Comparison of ENCODE assay signal across 9 cellular contexts in the genomic region with DNA sequence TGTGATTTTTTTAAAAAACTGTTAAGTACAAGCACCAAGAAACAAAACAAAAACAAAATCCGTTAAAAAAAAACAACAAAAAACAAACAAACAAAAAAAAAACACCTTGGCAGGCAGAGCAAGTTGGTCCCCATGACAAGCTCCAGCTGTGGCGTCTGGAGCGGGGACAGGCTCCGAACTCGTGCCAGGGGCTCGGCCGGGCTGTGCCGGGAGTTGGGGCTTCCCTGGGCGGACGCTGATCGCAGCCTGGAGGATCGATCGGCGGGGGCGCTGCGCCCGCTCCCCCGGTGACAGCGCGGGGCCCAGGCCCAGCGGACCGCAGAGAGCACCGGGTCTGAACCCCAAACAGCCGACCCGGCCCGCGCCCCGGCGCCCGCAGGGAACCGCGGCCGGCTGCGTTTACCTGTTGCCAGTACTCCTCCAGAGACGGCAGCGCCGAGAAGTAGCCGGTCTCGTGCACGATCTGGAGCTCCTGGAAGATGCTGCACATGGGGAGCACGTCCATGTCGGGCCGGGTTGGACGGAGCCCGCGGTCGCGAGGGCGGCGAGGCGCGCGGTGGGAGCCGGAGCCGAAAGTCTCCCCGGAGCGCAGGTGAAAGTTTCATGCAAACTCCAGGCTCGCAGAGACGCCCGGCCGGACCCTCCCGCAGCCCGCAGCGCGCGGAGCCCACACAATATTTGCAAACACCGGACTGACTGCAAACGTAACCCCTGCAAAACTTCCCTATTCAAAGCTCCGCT. TPM values are rescaled to one million over a fixed set of nuclear protein-coding genes. Genes with fewer than 3 reads are reported as not detected.
DNase-seq lines count a peak whose midpoint lies in the region; ATAC-seq, FAIRE-seq and TF ChIP-seq lines count a peak whose summit lies in the region.
"Had no signal": no experiment of that assay in that cellular context is flagged by ENCODE, and none has a peak within 500 bp of the region (broad histone marks: within the 10 kb centered on the region; RNA-seq: fewer than 3 reads in every experiment).

Gene KLF6, minus strand, starts transcription at position 700 of the 741 bp plus-strand sequence. Its CDS starts 195 bp downstream, at position 505.

- ATAC-seq in GM12878 (peak; percentile 43), sciatic nerve (no peak), GM18858 (IDR thresholded peaks at IDR 0.05; ENCODE audit: unreplicated experiment) (no peak)

- H3K27me3 ChIP-seq in GM23248 (replicated peaks; ENCODE audit: insufficient read depth) (no peaks in the 10 kb centered on the region), GM12878 (replicated peaks in 1 of 2; ENCODE audit: control insufficient read depth in 2 of 2, insufficient read depth in 2 of 2, low read length in 1 of 2) (no peaks in the 10 kb centered on the region), iPS DF 6.9 (ENCODE audit: control insufficient read depth, insufficient read depth, low read length) (no peaks in the 10 kb centered on the region)

- TF ChIP-seq EP300 in GM12878 (IDR thresholded peaks at IDR 0.05; ENCODE audit: borderline replicate concordance in 1 of 2, control insufficient read depth in 1 of 2, low read depth in 2 of 2, low read length in 2 of 2) = peak; percentile 9 to 13; a peak in 1 of 4 replicates

- TF ChIP-seq RAD21 in GM12878 (IDR thresholded peaks at IDR 0.05; ENCODE audit: insufficient read depth, low read depth, low read length) = no peak

- H4K20me1 ChIP-seq in GM23248 (ENCODE audit: insufficient read depth) (0 out of 2 replicates have a peak, but pooled peaks cover 3% of the 10 kb centered on the region), GM12878 (ENCODE audit: control insufficient read depth, insufficient read depth) (no peaks in the 10 kb centered on the region; the same call in 1 of the 2 replicates)

- H3K9me2 ChIP-seq in GM23248 (ENCODE audit: insufficient read depth) = no peaks in the 10 kb centered on the region

- H3K27ac ChIP-seq in GM23248 = peak within 1 kb of the TSS; percentile 100
- peak within 1 kb of the TSS; percentile 98 for H3K27ac ChIP-seq in GM12878 (ENCODE audit: control insufficient read depth, insufficient read depth)
- H3K27ac ChIP-seq in iPS DF 6.9 (ENCODE audit: low read length) = no peak within 1 kb of the TSS

- intact Hi-C loops in GM12878 (cut with micrococcal nuclease; ENCODE audit: unreplicated experiment) (loop anchor here (1.0 to 10.0 kb wide), 10 partner anchors 22 to 870 kb away; no protein-coding TSS in a partner anchor), sciatic nerve (cut with DNase I) (loop anchor here (5.0 kb wide), 3 partner anchors 317 to 983 kb away; no protein-coding TSS in a partner anchor)

- WGBS in GM23248 (ENCODE audit: low coverage in 1 of 2, low lambda C conversion rate in 2 of 2, missing lambda C conversion rate in 2 of 2), 2 experiments = 0 to 2% methylated on average over 31 to 53 of the region's 69 CpGs
- WGBS in GM12878 (ENCODE audit: insufficient coverage, insufficient replicate concordance, low lambda C conversion rate, missing lambda C conversion rate) = under 1% methylated on average over 68 of the region's 69 CpGs
- no CpG with 5 or more reads among the region's 69 CpGs for WGBS in iPS DF 6.9 (ENCODE audit: insufficient coverage, insufficient read length)

- H3K79me2 ChIP-seq in GM23248 (ENCODE audit: insufficient read depth) = peaks cover 53% of the 10 kb centered on the region
- H3K79me2 ChIP-seq in GM12878 (ENCODE audit: control insufficient read depth, insufficient read depth, low read length) = peaks cover 57% of the 10 kb centered on the region

- RAD21 ChIA-PET in GM12878 (lab: Charles Lee; ENCODE audit: unreplicated experiment) = interaction anchor here (0.9 to 6.3 kb wide), 17 partner anchors 10 to 118 kb away, joined by 3 to 98 read pairs (median 14); no protein-coding TSS in a partner anchor

- peak; percentile 54 for DNase-seq in GM10266 (ENCODE audit: extremely low spot score)
- DNase-seq in GM23248 = peak; percentile 65
- DNase-seq in NCI-H146 treated with DMSO at 0.1 percent for 48 hours (lab: John Stamatoyannopoulos, UW; ENCODE audit: unreplicated experiment) = peak; percentile 32
- DNase-seq in GM12878 (ENCODE audit: low read depth, low spot score) = no peak
- no peak for DNase-seq in iPS DF 6.9 (ENCODE audit: low read depth, low spot score)
- peak; percentile 78 for DNase-seq in sciatic nerve (ENCODE audit: low spot score)
- DNase-seq in SW480 (ENCODE audit: low spot score) = no peak

- BruUV-seq in GM12878 (replicated peaks; lab: Mats Ljungman, UMichigan) = no TSS peak

- H2AFZ ChIP-seq in GM23248 (no peak within 1 kb of the TSS), GM12878 (ENCODE audit: control insufficient read depth, low read depth, low read length) (no peak within 1 kb of the TSS; the same call in 1 of the 2 replicates)

- H3K4me3 ChIP-seq in GM23248 (peak within 1 kb of the TSS; percentile 98), GM12878 (peak within 1 kb of the TSS; percentile 93), iPS DF 6.9 (ENCODE audit: low read length) (peak within 1 kb of the TSS; percentile 71)

- H3K4me2 ChIP-seq in GM23248 (ENCODE audit: unreplicated experiment) = peak within 1 kb of the TSS; percentile 94
- peak within 1 kb of the TSS; percentile 87 for H3K4me2 ChIP-seq in GM12878 (ENCODE audit: control insufficient read depth, insufficient read depth)

- peaks cover 43% of the 10 kb centered on the region for H3K36me3 ChIP-seq in GM23248 (ENCODE audit: low read depth)
- peaks cover 17 to 25% of the 10 kb centered on the region in 2 experiments for H3K36me3 ChIP-seq in GM12878 (ENCODE audit: control insufficient read depth in 2 of 2, insufficient read depth in 2 of 2, low read length in 1 of 2)
- H3K36me3 ChIP-seq in iPS DF 6.9 (ENCODE audit: control insufficient read depth, insufficient read depth, low read length) = peaks cover 19% of the 10 kb centered on the region

- SMC1A ChIA-PET in GM12878 (lab: Charles Lee; ENCODE audit: uncharacterized antibody, unreplicated experiment) = interaction anchor here (0.6 to 6.8 kb wide), 22 partner anchors 11 to 150 kb away, joined by 3 to 73 read pairs (median 4); no protein-coding TSS in a partner anchor

- TF ChIP-seq CTCF in GM10266 (IDR thresholded peaks at IDR 0.05; ENCODE audit: control insufficient read depth, insufficient read depth, low read depth, missing control alignments) = peak; percentile 1
- TF ChIP-seq CTCF in GM12878 (IDR thresholded peaks at IDR 0.05 in 2 of 3, conservative IDR thresholded peaks at IDR 0.05 in 1 of 3; ENCODE audit: control insufficient read depth in 2 of 3, extremely low read depth in 1 of 3, insufficient read depth in 1 of 3, low read depth in 3 of 3, low read length in 3 of 3) = no peak; a peak in 1 of 6 replicates

- CTCF ChIA-PET in GM12878 (lab: Yijun Ruan, JAX) = interaction anchor here (0.8 to 3.0 kb wide), 10 partner anchors 21 to 91 kb away, joined by 3 to 10 read pairs (median 4); no protein-coding TSS in a partner anchor

- H3F3A ChIP-seq in GM23248 (ENCODE audit: insufficient read depth) = peaks cover 63% of the 10 kb centered on the region

- H3K4me1 ChIP-seq in GM23248 (ENCODE audit: insufficient read depth) (peaks cover 8% of the 10 kb centered on the region), GM12878 (ENCODE audit: control insufficient read depth, insufficient read depth, low read length) (peaks cover 13% of the 10 kb centered on the region), iPS DF 6.9 (ENCODE audit: control insufficient read depth, insufficient read depth, low read length) (peaks cover 6% of the 10 kb centered on the region; the same call in 1 of the 2 replicates)

- peak; percentile 78 for TF ChIP-seq POLR2A in GM12878 (IDR thresholded peaks at IDR 0.05; ENCODE audit: low read depth, low read length)

- H3K9me3 ChIP-seq in GM23248 (ENCODE audit: low read depth) (no peaks in the 10 kb centered on the region), GM12878 (replicated peaks; ENCODE audit: control insufficient read depth, insufficient read depth, low read length) (no peaks in the 10 kb centered on the region; the same call in 2 of the 3 replicates), iPS DF 6.9 (ENCODE audit: control insufficient read depth, insufficient read depth, low read length) (no peaks in the 10 kb centered on the region)

- H3K9ac ChIP-seq in GM23248 = peak within 1 kb of the TSS; percentile 100
- H3K9ac ChIP-seq in GM12878 (ENCODE audit: control insufficient read depth, insufficient read depth, low read length) = peak within 1 kb of the TSS; percentile 98

- POLR2A ChIA-PET in GM12878 (lab: Charles Lee) = interaction anchor here (0.6 to 4.8 kb wide), 25 partner anchors 9 to 171 kb away, joined by 3 to 54 read pairs (median 5); no protein-coding TSS in a partner anchor

- FAIRE-seq in GM12878 (lab: Jason Lieb, UNC) = no peak
- FAIRE-seq: endometrium had no signal

- in situ Hi-C loops in GM23248 (cut with MboI) (loop anchor here (10.0 to 25.0 kb wide), 2 partner anchors 460 to 978 kb away; no protein-coding TSS in a partner anchor), GM12878 (cut with MboI) (loop anchor here (5.0 kb wide), 1 partner anchor 248 kb away; no protein-coding TSS in a partner anchor)

TF ChIP-seq in GM12878, 131 proteins besides CTCF, POLR2A, EP300 and RAD21 (continues in another document):
- TF ChIP-seq DPF2 (IDR thresholded peaks at IDR 0.05) (peak; percentile 70; the same call in 1 of the 2 replicates), IKZF1 (conservative IDR thresholded peaks at IDR 0.05) (peak; percentile 44), MTA2 (IDR thresholded peaks at IDR 0.05; ENCODE audit: low read depth) (no peak), SUZ12 (IDR thresholded peaks at IDR 0.05; ENCODE audit: unreplicated experiment) (no peak)

RNA-seq across cellular contexts. Expression of gene KLF6, which starts in this region (rescaled TPM):
- total RNA-seq in GM23248 (2014; rRNA removed; shearing (Covaris generic)) = 49.8 and 58.9 TPM in 2 replicates
- polyA plus RNA-seq in GM23248 (2016; fragmentation: Nextera tagmentation; extraction: Ambion mirVana) (264 and 279 TPM in 2 replicates), GM12878 (2011; rRNA removed) (31.5 and 32.0 TPM in 2 replicates), GM12878 (2014; fragmentation: Illumina TruSeq; extraction: Trizol) (21.6 and 26.4 TPM in 2 replicates), GM12878 (2014; fragmentation: Nextera tagmentation; extraction: Ambion mirVana) (10 to 100 TPM in 1 of 2 experiments, 1 to 10 TPM in 1; 7.4 to 15.4 TPM), GM12878 (2014; rRNA removed) (20.2 and 25.4 TPM in 2 replicates), GM12878 (2016; fragmentation: Nextera tagmentation; extraction: Ambion mirVana) (10 to 100 TPM; 48.6 to 54.1 TPM)
- 102 and 109 TPM in 2 replicates for total RNA-seq in GM12878 (2013; cell fraction: nucleolus; rRNA removed)
- total RNA-seq in GM12878 (2014; rRNA removed) (17.6 and 19.9 TPM in 2 replicates), GM12878 (2014; rRNA removed; fragmentation: Illumina TruSeq; extraction: Trizol) (16.1 and 16.2 TPM in 2 replicates), GM12878 (2021) (42.1 and 47.3 TPM in 2 replicates), sciatic nerve (273 TPM)
- 25.2 TPM for polyA plus RNA-seq in GM12878 (2011; ENCODE audit: low read depth)
- polyA plus RNA-seq in GM12878 (2011; cell fraction: cytosol; rRNA removed) = 29.9 and 31.3 TPM in 2 replicates
- 60.5 and 74.6 TPM in 2 replicates for polyA plus RNA-seq in GM12878 (2011; cell fraction: nucleus; rRNA removed)
- polyA plus RNA-seq in GM12878 (2012) = 49.8 and 49.9 TPM in 2 replicates
- polyA minus RNA-seq in GM12878 (2011; rRNA and poly(A)+ RNA removed) = 78.3 and 96.8 TPM in 2 replicates
- 15.2 and 23.9 TPM in 2 replicates for polyA minus RNA-seq in GM12878 (2011; cell fraction: cytosol; rRNA and poly(A)+ RNA removed)
- polyA minus RNA-seq in GM12878 (2011; cell fraction: nucleus; rRNA and poly(A)+ RNA removed) = 201 and 273 TPM in 2 replicates

Comparison
In these comparisons a context has a peak if more than half of its experiments do, and no peak if none do; other contexts are left out.
1. DNase-seq: peak in GM10266 (single experiment), GM23248 (single experiment), NCI-H146 treated with DMSO at 0.1 percent for 48 hours (single experiment) and sciatic nerve (single experiment); none in GM12878 (single experiment), iPS DF 6.9 (single experiment) and SW480 (single experiment).
2. Peak in every context shown above with its lines, with median percentiles within 50 percentile points of each other: H3K4me3 ChIP-seq.